In the genomic region with DNA sequence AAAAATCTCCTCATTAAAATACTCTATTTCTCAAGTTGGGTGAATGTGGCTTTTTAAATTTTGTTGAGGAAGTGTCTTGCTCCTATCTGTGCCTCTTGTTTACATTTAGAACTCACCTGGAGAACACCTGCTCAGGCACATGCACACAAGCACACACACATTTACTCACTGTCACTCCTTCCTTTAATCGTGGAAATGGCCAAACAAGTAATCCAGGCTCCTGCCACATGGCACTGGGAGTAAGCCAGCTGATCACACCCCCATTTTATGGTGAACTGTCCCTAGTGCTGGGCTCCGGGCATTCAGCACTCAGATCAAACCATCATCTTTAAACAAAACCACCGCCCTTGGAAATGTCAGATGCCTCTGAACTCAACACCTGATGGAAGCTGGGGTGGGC, we compare ENCODE assay signal across 10 cellular contexts.
"Had no signal": no experiment of that assay in that cellular context is flagged by ENCODE, and none has a peak within 500 bp of the region (broad histone marks: within the 10 kb centered on the region; RNA-seq: fewer than 3 reads in every experiment).

No MANE protein-coding gene starts in this region.

- H3K27me3 ChIP-seq: hepatocyte, tibial artery, vagina had no signal

- DNase-seq: activated CD4-positive, alpha-beta T cell treated with anti-CD3 and anti-CD28 coated beads, Interleukin-2, amount 50 U/mL, for 48 hours; activated naive CD4-positive, alpha-beta T cell treated with Interleukin-2 at 50 U/mL for 16 hours; activated T-cell treated with anti-CD3 and anti-CD28 coated beads, Interleukin-2, amount 50 U/mL, for 48 hours; kidney; right cardiac atrium; T-helper 17 cell; tibial artery had no signal

- ATAC-seq: right cardiac atrium, T-helper 17 cell had no signal

- H3K4me2 ChIP-seq: hepatocyte, smooth muscle cell had no signal

- H3K36me3 ChIP-seq: vagina had no signal

- FAIRE-seq: kidney had no signal

- H2AFZ ChIP-seq: hepatocyte had no signal

- H3K27ac ChIP-seq: hepatocyte, vagina had no signal

- H3K4me3 ChIP-seq: hepatocyte, smooth muscle cell, tibial artery, vagina had no signal

- H3K79me2 ChIP-seq: hepatocyte had no signal

- H3K9me3 ChIP-seq: tibial artery, vagina had no signal
